In genomic region chr6:169944415-169944814, GRCh38 we compare ENCODE assay signal across 26 cellular contexts.
"Had no signal": no experiment of that assay in that cellular context is flagged by ENCODE, and none has a peak within 500 bp of the region (broad histone marks: within the 10 kb centered on the region; RNA-seq: fewer than 3 reads in every experiment).

No MANE protein-coding gene starts in this region.

- H3K4me1 ChIP-seq: esophagus muscularis mucosa, gastroesophageal sphincter had no signal

- ATAC-seq: gastroesophageal sphincter, WTC11 had no signal

- H3K4me3 ChIP-seq: dorsolateral prefrontal cortex, esophagus muscularis mucosa, gastroesophageal sphincter had no signal

- DNase-seq: activated CD4-positive, alpha-beta memory T cell treated with anti-CD3 and anti-CD28 coated beads, Interleukin-2, amount 10 ng/mL, durations not matched to agents 7 days and 5 days; activated CD4-positive, alpha-beta T cell treated with anti-CD3 and anti-CD28 coated beads for 1 hour; activated CD4-positive, alpha-beta T cell treated with anti-CD3 and anti-CD28 coated beads for 4 hours; activated CD4-positive, alpha-beta T cell treated with anti-CD3 and anti-CD28 coated beads, Interleukin-2, amount 10 ng/mL, durations not matched to agents 7 days and 5 days; activated CD4-positive, alpha-beta T cell treated with anti-CD3 and anti-CD28 coated beads, Interleukin-2, amount 50 U/mL, for 4 hours; activated CD8-positive, alpha-beta memory T cell treated with anti-CD3 and anti-CD28 coated beads, Interleukin-2, amount 50 U/mL, for 48 hours; activated gamma-delta T cell; activated naive CD4-positive, alpha-beta T cell; activated naive CD4-positive, alpha-beta T cell treated with anti-CD3 and anti-CD28 coated beads, Interleukin-2, amount 50 U/mL, for 16 hours; activated T-cell treated with anti-CD3 and anti-CD28 coated beads for 4 hours; activated T-cell treated with anti-CD3 and anti-CD28 coated beads, Interleukin-2, amount 50 U/mL, for 24 hours; activated T-cell treated with anti-CD3 and anti-CD28 coated beads, Interleukin-2, amount 50 U/mL, for 72 hours; amniotic stem cell; anterior cingulate cortex; brain microvascular endothelial cell; cortex of kidney; dorsolateral prefrontal cortex; effector memory CD4-positive, alpha-beta T cell; endodermal cell; foreskin melanocyte; T-helper 2 cell had no signal

- H3K36me3 ChIP-seq: brain microvascular endothelial cell, esophagus muscularis mucosa, gastroesophageal sphincter had no signal

- H3K27me3 ChIP-seq: brain microvascular endothelial cell had no signal

- FAIRE-seq: astrocyte, bronchial epithelial cell had no signal

- H3K27ac ChIP-seq: brain microvascular endothelial cell, dorsolateral prefrontal cortex, esophagus muscularis mucosa, gastroesophageal sphincter had no signal
